Comparison of ENCODE assay signal across 8 cellular contexts in genomic region chr17:64320613-64321553, GRCh38. TPM values are rescaled to one million over a fixed set of nuclear protein-coding genes. Genes with fewer than 3 reads are reported as not detected.
DNase-seq lines count a peak whose midpoint lies in the region; ATAC-seq and TF ChIP-seq lines count a peak whose summit lies in the region.

No MANE protein-coding gene starts in this region.

- H3K4me3 ChIP-seq in WERI-Rb-1 (ENCODE audit: low read depth, low read length) = no peak overlapping the region

- no peaks in the 10 kb centered on the region for H3K36me3 ChIP-seq in WERI-Rb-1

- no peaks in the 10 kb centered on the region for H3K27me3 ChIP-seq in WERI-Rb-1 (ENCODE audit: insufficient read depth, low read depth, severe bottlenecking)

- H3K27ac ChIP-seq in WERI-Rb-1 (no peak overlapping the region), caudate nucleus (ENCODE audit: low read depth, low read length) (no peak overlapping the region)

- intact Hi-C loops in left colon (cut with DNase I, micrococcal nuclease) = loop anchor here in 1 of 2 donors (10.0 kb wide), 1 partner anchor 94 kb away; no protein-coding TSS in a partner anchor

- H3K9me3 ChIP-seq in WERI-Rb-1 (ENCODE audit: severe bottlenecking) = no peaks in the 10 kb centered on the region

- peak; percentile 41 for TF ChIP-seq CTCF in GM20000 (IDR thresholded peaks at IDR 0.05; ENCODE audit: extremely low read depth, missing control alignments)
- TF ChIP-seq CTCF in WERI-Rb-1 (IDR thresholded peaks at IDR 0.05; ENCODE audit: low read depth, low read length) = peak; percentile 84

- in situ Hi-C loops in ACHN (cut with HindIII; ENCODE audit: low pct_ligation_motif_present, low pct_unique_long_range_greater_than_20kb, low sequenced_read_pairs) = no loop called here

- ATAC-seq in left colon = peak; percentile 65
- ATAC-seq in GM18511 (IDR thresholded peaks at IDR 0.05; ENCODE audit: unreplicated experiment) = no peak

- DNase-seq in ACHN (peak; percentile 79), GM20000 (ENCODE audit: low spot score) (peak; percentile 79), NCI-H2227 (lab: John Stamatoyannopoulos, UW; ENCODE audit: unreplicated experiment) (peak; percentile 72), WERI-Rb-1 (peak; percentile 89), caudate nucleus (lab: John Stamatoyannopoulos, UW) (peak in 39 of 61 donors; percentile 2 to 62 (median 21)), left colon (peak in 1 of 2 donors; percentile 49)
- DNase-seq in stimulated activated CD4-positive, alpha-beta T cell treated with anti-CD3 and anti-CD28 coated beads, Interleukin-2, amount 100 ng/mL, for 48 hours = peak; percentile 50 to 62

RNA-seq across cellular contexts. Expression of gene TEX2, which starts 57.8 kb away (rescaled TPM):
- 10 to 100 TPM; 32.9 to 36.4 TPM for total RNA-seq in left colon
